In genomic region chr1:45568421-45568820, GRCh38 we compare ENCODE assay signal across 17 cellular contexts.
"Had no signal": no experiment of that assay in that cellular context is flagged by ENCODE, and none has a peak within 500 bp of the region (broad histone marks: within the 10 kb centered on the region; RNA-seq: fewer than 3 reads in every experiment).

No MANE protein-coding gene starts in this region.

- H3K27me3 ChIP-seq: dorsolateral prefrontal cortex, suprapubic skin had no signal

- DNase-seq: activated CD4-positive, alpha-beta T cell treated with anti-CD3 and anti-CD28 coated beads for 4 hours; activated effector memory CD4-positive, alpha-beta T cell treated with Interleukin-2 at 50 U/mL for 16 hours; activated T-cell treated with anti-CD3 and anti-CD28 coated beads for 4 hours; amygdala; dorsolateral prefrontal cortex; foreskin melanocyte; islet precursor cell; stimulated activated CD4-positive, alpha-beta T cell treated with anti-CD3 and anti-CD28 coated beads, Interleukin-4, amount 100 ng/mL, for 1 hour; stimulated activated CD8-positive, alpha-beta memory T cell treated with anti-CD3 and anti-CD28 coated beads, Interleukin-4, amount 100 ng/mL, for 48 hours; stimulated activated naive CD8-positive, alpha-beta T cell treated with anti-CD3 and anti-CD28 coated beads, Interleukin-15, Interleukin-2, amounts not matched to agents 100 U/mL and 50 U/mL, for 24 hours; SW 1271 had no signal

- H3K27me3 Mint-ChIP-seq: activated naive CD4-positive, alpha-beta T cell treated with anti-CD3 and anti-CD28 coated beads, Interleukin-2, amount 50 U/mL, for 24 hours; brain; natural killer cell treated with Interleukin-12 subunit alpha and Interleukin-12 subunit beta and Interleukin-15 and Interleukin-18, amount 100 ng/mL, for 72 hours; type B pancreatic cell had no signal

- ATAC-seq: left lobe of liver; stimulated activated naive CD8-positive, alpha-beta T cell treated with anti-CD3 and anti-CD28 coated beads, Interleukin-15, Interleukin-2, amounts not matched to agents 100 U/mL and 50 U/mL, for 24 hours had no signal

- H3K27ac ChIP-seq: suprapubic skin had no signal

- H3K9me3 Mint-ChIP-seq: activated naive CD4-positive, alpha-beta T cell treated with anti-CD3 and anti-CD28 coated beads, Interleukin-2, amount 50 U/mL, for 24 hours; brain; natural killer cell treated with Interleukin-12 subunit alpha and Interleukin-12 subunit beta and Interleukin-15 and Interleukin-18, amount 100 ng/mL, for 72 hours; type B pancreatic cell had no signal

- H3K4me3 ChIP-seq: dorsolateral prefrontal cortex, suprapubic skin had no signal

- H3K27ac Mint-ChIP-seq: activated naive CD4-positive, alpha-beta T cell treated with anti-CD3 and anti-CD28 coated beads, Interleukin-2, amount 50 U/mL, for 24 hours; natural killer cell treated with Interleukin-12 subunit alpha and Interleukin-12 subunit beta and Interleukin-15 and Interleukin-18, amount 100 ng/mL, for 72 hours; type B pancreatic cell had no signal

- H3K9me3 ChIP-seq: suprapubic skin had no signal

- H3K4me3 Mint-ChIP-seq: activated naive CD4-positive, alpha-beta T cell treated with anti-CD3 and anti-CD28 coated beads, Interleukin-2, amount 50 U/mL, for 24 hours; brain; natural killer cell treated with Interleukin-12 subunit alpha and Interleukin-12 subunit beta and Interleukin-15 and Interleukin-18, amount 100 ng/mL, for 72 hours; type B pancreatic cell had no signal

- H3K4me1 Mint-ChIP-seq: activated naive CD4-positive, alpha-beta T cell treated with anti-CD3 and anti-CD28 coated beads, Interleukin-2, amount 50 U/mL, for 24 hours; brain had no signal
